Comparison of ENCODE assay signal across 21 cellular contexts in the genomic region with DNA sequence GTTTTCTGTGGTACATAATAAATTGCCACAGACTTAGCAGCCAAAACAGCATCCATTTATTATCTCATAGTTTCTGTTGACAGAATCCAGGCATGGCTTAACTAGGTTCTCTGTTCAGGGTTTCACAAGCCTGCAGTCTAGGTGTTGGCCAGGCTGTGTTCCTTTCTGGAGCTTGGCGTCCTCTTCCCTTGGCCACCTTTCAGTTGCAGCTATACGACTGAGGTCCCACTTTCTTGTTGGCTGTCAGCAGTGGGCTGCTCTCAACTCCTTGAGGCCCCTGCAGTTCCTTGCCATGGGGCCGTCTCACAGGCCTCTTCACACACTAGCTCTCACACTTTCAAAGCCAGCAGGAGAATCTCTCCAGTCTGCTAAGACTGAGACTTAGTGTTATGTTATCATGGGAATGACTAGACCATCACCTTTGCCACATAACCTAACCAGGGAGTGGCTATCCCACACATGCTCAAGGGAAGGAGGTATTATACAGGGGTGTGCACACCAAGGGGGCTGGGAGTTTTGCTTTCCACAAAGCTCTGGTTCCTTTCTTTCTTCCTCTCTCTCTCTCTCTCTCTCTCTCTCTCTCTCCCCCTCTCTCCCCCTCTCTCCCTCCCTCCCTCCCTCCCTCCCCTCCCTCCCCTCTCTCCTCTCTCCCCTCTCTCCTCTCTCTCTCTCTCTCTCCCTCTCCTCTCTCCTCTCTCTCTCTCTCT. TPM values are rescaled to one million over a fixed set of nuclear protein-coding genes. Genes with fewer than 3 reads are reported as not detected.
A peak's percentile ranks its signal among the peaks of the same experiment; 100 is the strongest.
DNase-seq lines count a peak whose midpoint lies in the region; ATAC-seq and TF ChIP-seq lines count a peak whose summit lies in the region.
"Had no signal": no experiment of that assay in that cellular context is flagged by ENCODE, and none has a peak within 500 bp of the region (broad histone marks: within the 10 kb centered on the region; RNA-seq: fewer than 3 reads in every experiment).

No MANE protein-coding gene starts in this region.

- H3K27ac ChIP-seq in DND-41 (ENCODE audit: low read length) = no peak overlapping the region
- H3K27ac ChIP-seq: C4-2B had no signal

- H3K27me3 ChIP-seq in DND-41 (ENCODE audit: insufficient read depth, low read length, poor library complexity) = no peaks in the 10 kb centered on the region

- no peak overlapping the region for H3K4me3 Mint-ChIP-seq in activated T-cell treated with anti-CD3 and anti-CD28 coated beads, Interleukin-2, amount 50 U/mL, for 72 hours
- peak overlapping the region; percentile 41 to 63 for H3K4me3 Mint-ChIP-seq in effector memory CD8-positive, alpha-beta T cell
- H3K4me3 Mint-ChIP-seq in osteocyte (ENCODE audit: unreplicated experiment) = no peak overlapping the region

- H3K4me2 ChIP-seq in DND-41 (ENCODE audit: insufficient read depth, low read length) = no peak overlapping the region

- H3K4me3 ChIP-seq in DND-41 (ENCODE audit: low read depth in 1 of 2, low read length in 2 of 2) = no peak overlapping the region

- no peaks in the 10 kb centered on the region for H3K27me3 Mint-ChIP-seq in activated T-cell treated with anti-CD3 and anti-CD28 coated beads, Interleukin-2, amount 50 U/mL, for 72 hours (ENCODE audit: low read depth)
- no peaks in the 10 kb centered on the region for H3K27me3 Mint-ChIP-seq in effector memory CD8-positive, alpha-beta T cell
- H3K27me3 Mint-ChIP-seq in osteocyte (ENCODE audit: unreplicated experiment) = no peaks in the 10 kb centered on the region

- H4K20me1 ChIP-seq in DND-41 (ENCODE audit: insufficient read depth, low read length) = no peaks in the 10 kb centered on the region

- H2AFZ ChIP-seq in DND-41 (ENCODE audit: low read depth, low read length) = no peak overlapping the region

- peaks cover 81% of the 10 kb centered on the region for H3K36me3 ChIP-seq in DND-41 (ENCODE audit: insufficient read depth, low read length)

- H3K9me3 ChIP-seq in DND-41 (ENCODE audit: insufficient read depth, low read length, severe bottlenecking) = no peaks in the 10 kb centered on the region

- no peaks in the 10 kb centered on the region for H3K4me1 ChIP-seq in DND-41 (ENCODE audit: insufficient read depth, low read length)

- DNase-seq in activated T-cell treated with anti-CD3 and anti-CD28 coated beads, Interleukin-2, amount 50 U/mL, for 72 hours = no peak
- DNase-seq in activated T-cell treated with anti-CD3 and anti-CD28 coated beads, Interleukin-2, amount 50 U/mL, for 1 hour = no peak
- DNase-seq in DND-41 (no peak), osteocyte (ENCODE audit: extremely low spot score, unreplicated experiment) (peak; percentile 70), NCI-H2081 (lab: John Stamatoyannopoulos, UW) (no peak), AML-193 (lab: John Stamatoyannopoulos, UW) (no peak), anterior cingulate cortex (lab: John Stamatoyannopoulos, UW) (no peak)
- DNase-seq in effector memory CD8-positive, alpha-beta T cell = no peak
- DNase-seq: 8988T, GF-D8, KBM-7, MM.1S, NCI-H1048, NCI-H1417 treated with DMSO at 0.1 percent for 48 hours, NCI-H187, NCI-H2107, NCI-H446 treated with DMSO at 0.1 percent for 48 hours, NCI-H526 treated with DMSO at 0.1 percent for 48 hours, OCI-M1, SHP77 had no signal

- H3K4me1 Mint-ChIP-seq in activated T-cell treated with anti-CD3 and anti-CD28 coated beads, Interleukin-2, amount 50 U/mL, for 72 hours (ENCODE audit: low read depth) = no peaks in the 10 kb centered on the region
- no peaks in the 10 kb centered on the region for H3K4me1 Mint-ChIP-seq in effector memory CD8-positive, alpha-beta T cell (ENCODE audit: low read depth in 2 of 2)
- no peaks in the 10 kb centered on the region for H3K4me1 Mint-ChIP-seq in osteocyte (ENCODE audit: unreplicated experiment)

- ATAC-seq in activated T-cell treated with anti-CD3 and anti-CD28 coated beads, Interleukin-2, amount 50 U/mL, for 72 hours (replicated peaks in 1 of 2) = no peak
- peak; percentile 57 for ATAC-seq in DND-41 (ENCODE audit: insufficient read depth, low read depth)
- ATAC-seq in effector memory CD8-positive, alpha-beta T cell (replicated peaks) = no peak

- H3K27ac Mint-ChIP-seq in activated T-cell treated with anti-CD3 and anti-CD28 coated beads, Interleukin-2, amount 50 U/mL, for 72 hours = peak overlapping the region; percentile 62
- H3K27ac Mint-ChIP-seq in effector memory CD8-positive, alpha-beta T cell = peak overlapping the region in 1 of 2 donors; percentile 86
- H3K27ac Mint-ChIP-seq in osteocyte (ENCODE audit: unreplicated experiment) = no peak overlapping the region

- TF ChIP-seq CTCF in DND-41 (IDR thresholded peaks at IDR 0.05; ENCODE audit: borderline replicate concordance, extremely low read depth, low read length, poor library complexity, severe bottlenecking) = no peak
- no peak for TF ChIP-seq CTCF in osteocyte (IDR thresholded peaks at IDR 0.05)

- H3K9me3 Mint-ChIP-seq in activated T-cell treated with anti-CD3 and anti-CD28 coated beads, Interleukin-2, amount 50 U/mL, for 72 hours = no peaks in the 10 kb centered on the region
- no peaks in the 10 kb centered on the region for H3K9me3 Mint-ChIP-seq in effector memory CD8-positive, alpha-beta T cell
- H3K9me3 Mint-ChIP-seq in osteocyte (ENCODE audit: unreplicated experiment) = no peaks in the 10 kb centered on the region

- no peak overlapping the region for H3K9ac ChIP-seq in DND-41 (ENCODE audit: low read depth, low read length)

- peaks cover 1 to 21% of the 10 kb centered on the region in 2 donors for H3K36me3 Mint-ChIP-seq in activated T-cell treated with anti-CD3 and anti-CD28 coated beads, Interleukin-2, amount 50 U/mL, for 72 hours (ENCODE audit: insufficient read depth in 2 of 2)
- peaks cover 68% of the 10 kb centered on the region for H3K36me3 Mint-ChIP-seq in effector memory CD8-positive, alpha-beta T cell (ENCODE audit: insufficient read depth)
- peaks cover 36% of the 10 kb centered on the region for H3K36me3 Mint-ChIP-seq in osteocyte (ENCODE audit: unreplicated experiment)

- H3K79me2 ChIP-seq in DND-41 (ENCODE audit: insufficient read depth, low read length) = no peaks in the 10 kb centered on the region

RNA-seq across cellular contexts. Expression of a gene that starts 15.8 kb away (rescaled TPM):
- total RNA-seq in activated T-cell treated with anti-CD3 and anti-CD28 coated beads, Interleukin-2, amount 50 U/mL, for 72 hours = 10 to 100 TPM; 75.9 to 95.8 TPM
- 54.7 and 55.7 TPM in 2 replicates for total RNA-seq in osteocyte

RNA-seq across cellular contexts. Expression of a gene that starts 34.4 kb away (rescaled TPM):
- 10 to 100 TPM; 46.8 to 52.3 TPM for total RNA-seq in activated T-cell treated with anti-CD3 and anti-CD28 coated beads, Interleukin-2, amount 50 U/mL, for 72 hours
- 24.9 and 25.5 TPM in 2 replicates for total RNA-seq in osteocyte

Comparison
In these comparisons a context has a peak if more than half of its experiments do, and no peak if none do; other contexts are left out.
1. H3K4me3 Mint-ChIP-seq: peak in effector memory CD8-positive, alpha-beta T cell (2 of 2); none in activated T-cell treated with anti-CD3 and anti-CD28 coated beads, Interleukin-2, amount 50 U/mL, for 72 hours (0 of 2) and osteocyte (single experiment).